Comparison of ENCODE assay signal across 21 cellular contexts in genomic region chr7:95700917-95701316, GRCh38.
"Had no signal": no experiment of that assay in that cellular context is flagged by ENCODE, and none has a peak within 500 bp of the region (broad histone marks: within the 10 kb centered on the region; RNA-seq: fewer than 3 reads in every experiment).

No MANE protein-coding gene starts in this region.

- H3K36me3 ChIP-seq: esophagus muscularis mucosa, gastrocnemius medialis, right lobe of liver, spleen, tibial artery, upper lobe of right lung, vagina had no signal

- DNase-seq: effector memory CD8-positive, alpha-beta T cell; gastrocnemius medialis; islet precursor cell; mammary epithelial cell; naive thymus-derived CD4-positive, alpha-beta T cell; nephron progenitor cell; psoas muscle; retina; right lobe of liver; spleen; stimulated activated CD4-positive, alpha-beta T cell treated with anti-CD3 and anti-CD28 coated beads, Interleukin-15, amount 100 ng/mL, for 24 hours; stimulated activated CD4-positive, alpha-beta T cell treated with anti-CD3 and anti-CD28 coated beads, Interleukin-1b, Interleukin-23, amount 100 ng/mL, for 48 hours; stimulated activated CD4-positive, alpha-beta T cell treated with anti-CD3 and anti-CD28 coated beads, Interleukin-4, amount 100 ng/mL, for 24 hours; tibial artery; upper lobe of right lung had no signal

- ATAC-seq: effector memory CD8-positive, alpha-beta T cell; gastrocnemius medialis; left lobe of liver; naive thymus-derived CD4-positive, alpha-beta T cell; psoas muscle; right lobe of liver; stimulated activated memory B cell treated with anti-CD40 and anti-IgM and Interleukin-4, amounts not matched to agents 10 μg/mL and 1 μg/mL and 100 μg/mL, for 72 hours; upper lobe of right lung had no signal

- H3K4me1 ChIP-seq: esophagus muscularis mucosa, gastrocnemius medialis, parathyroid adenoma, psoas muscle, right lobe of liver, spleen, tibial artery, upper lobe of right lung, vagina had no signal

- H3K79me2 ChIP-seq: parathyroid adenoma had no signal

- H3K9ac ChIP-seq: parathyroid adenoma had no signal

- H3K9me3 ChIP-seq: esophagus muscularis mucosa, gastrocnemius medialis, psoas muscle, tibial artery, upper lobe of right lung, vagina had no signal

- H3K27me3 ChIP-seq: gastrocnemius medialis, right lobe of liver, spleen, upper lobe of right lung, vagina had no signal

- H3K27ac ChIP-seq: epithelial cell of prostate, esophagus muscularis mucosa, gastrocnemius medialis, parathyroid adenoma, psoas muscle, right lobe of liver, spleen, tibial artery, upper lobe of right lung, vagina had no signal

- H2AFZ ChIP-seq: parathyroid adenoma had no signal

- H3K4me3 ChIP-seq: esophagus muscularis mucosa, gastrocnemius medialis, psoas muscle, right lobe of liver, spleen, tibial artery, upper lobe of right lung, vagina had no signal
